Comparison of ENCODE assay signal across 37 cellular contexts in genomic region chr4:21962691-21963090, GRCh38. TPM values are rescaled to one million over a fixed set of nuclear protein-coding genes. Genes with fewer than 3 reads are reported as not detected.
"Had no signal": no experiment of that assay in that cellular context is flagged by ENCODE, and none has a peak within 500 bp of the region (broad histone marks: within the 10 kb centered on the region; RNA-seq: fewer than 3 reads in every experiment).

No MANE protein-coding gene starts in this region.

- H3K4me3 ChIP-seq: MG63 had no signal

- DNase-seq: Karpas-422, Kasumi-1, MG63, MM.1S, MV-4-11, NCI-H1048, NCI-H1092, NCI-H1092 treated with DMSO at 0.1 percent for 48 hours, NCI-H1105, NCI-H1105 treated with DMSO at 0.1 percent for 48 hours, NCI-H1417, NCI-H1417 treated with DMSO at 0.1 percent for 48 hours, NCI-H1436, NCI-H1436 treated with DMSO at 0.1 percent for 48 hours, NCI-H146, NCI-H1694, NCI-H1694 treated with DMSO at 0.1 percent for 48 hours, NCI-H187, NCI-H187 treated with DMSO at 0.1 percent for 48 hours, NCI-H1930, NCI-H2029, NCI-H2029 treated with DMSO at 0.1 percent for 48 hours, NCI-H2081, NCI-H2081 treated with DMSO at 0.1 percent for 48 hours, NCI-H2107, NCI-H2171, NCI-H2171 treated with DMSO at 0.1 percent for 48 hours, NCI-H2227 treated with DMSO at 0.1 percent for 48 hours, NCI-H226, NCI-H345, NCI-H446, NCI-H446 treated with DMSO at 0.1 percent for 48 hours, NCI-H510A, NCI-H510A treated with DMSO at 0.1 percent for 48 hours, NCI-H524 had no signal

- H3K36me3 ChIP-seq: MG63 had no signal

- H3K27me3 ChIP-seq: MG63 had no signal

- H3K9me3 ChIP-seq: MG63 had no signal

RNA-seq across cellular contexts. Expression of gene KCNIP4, which starts 14.1 kb away (rescaled TPM):
- total RNA-seq: LHCN-M2, NCI-H460 had no signal
